Comparison of ENCODE assay signal across 17 cellular contexts in genomic region chr7:46024263-46024916, GRCh38.
DNase-seq lines count a peak whose midpoint lies in the region; ATAC-seq and TF ChIP-seq lines count a peak whose summit lies in the region.
"Had no signal": no experiment of that assay in that cellular context is flagged by ENCODE, and none has a peak within 500 bp of the region (broad histone marks: within the 10 kb centered on the region; RNA-seq: fewer than 3 reads in every experiment).

No MANE protein-coding gene starts in this region.

- H3K9me3 ChIP-seq in breast epithelium (no peaks in the 10 kb centered on the region), smooth muscle cell (replicated peaks; ENCODE audit: low read depth) (no peaks in the 10 kb centered on the region)
- H3K9me3 ChIP-seq: Caco-2 had no signal

- H3K27ac ChIP-seq in breast epithelium (no peak overlapping the region), smooth muscle cell (ENCODE audit: low read depth) (peak overlapping the region; percentile 30)

- H3K36me3 ChIP-seq in breast epithelium (no peaks in the 10 kb centered on the region), smooth muscle cell (ENCODE audit: low read depth) (no peaks in the 10 kb centered on the region)

- H3K27ac Mint-ChIP-seq in MCF 10A (ENCODE audit: low read depth, unreplicated experiment): no peak overlapping the region
- H3K27ac Mint-ChIP-seq: CD14-positive monocyte, H9, IgD-negative memory B cell had no signal

- DNase-seq in MCF 10A (ENCODE audit: unreplicated experiment): peak; percentile 13
- DNase-seq in breast epithelium (ENCODE audit: low spot score in 2 of 2): no peak
- peak; percentile 54 for DNase-seq in dedifferentiated amniotic fluid mesenchymal stem cell (ENCODE audit: extremely low spot score)
- DNase-seq in myocyte (ENCODE audit: low read depth): peak; percentile 82
- no peak for DNase-seq in smooth muscle cell (lab: John Stamatoyannopoulos, UW; ENCODE audit: unreplicated experiment)
- no peak for DNase-seq in stimulated activated CD4-positive, alpha-beta T cell treated with anti-CD3 and anti-CD28 coated beads, Interleukin-2, amount 100 ng/mL, for 48 hours
- DNase-seq: H9, NCI-H1048, NCI-H146, NCI-H774, SHP77 had no signal

- H3K27me3 Mint-ChIP-seq in MCF 10A (ENCODE audit: insufficient read depth, unreplicated experiment): no peaks in the 10 kb centered on the region

- no peaks in the 10 kb centered on the region for H3K79me2 ChIP-seq in smooth muscle cell (ENCODE audit: low read depth)

- intact Hi-C loops in MCF 10A (cut with micrococcal nuclease) (no loop called here), breast epithelium (cut with DNase I; ENCODE audit: low total_unique reads) (no loop called here)

- WGBS in smooth muscle cell (ENCODE audit: low lambda C conversion rate): 88% methylated on average over 6 of the region's 6 CpGs

- H3K9ac ChIP-seq in smooth muscle cell (ENCODE audit: low read depth): no peak overlapping the region

- no peaks in the 10 kb centered on the region for H3K4me1 Mint-ChIP-seq in MCF 10A (ENCODE audit: insufficient read depth, unreplicated experiment)
- H3K4me1 Mint-ChIP-seq: CD14-positive monocyte, IgD-negative memory B cell had no signal

- TF ChIP-seq POLR2A in breast epithelium (IDR thresholded peaks at IDR 0.05): no peak

- ATAC-seq in GM19324 (IDR thresholded peaks at IDR 0.05; ENCODE audit: low FRiP score, unreplicated experiment): no peak
- no peak for ATAC-seq in GM19397 (IDR thresholded peaks at IDR 0.05; ENCODE audit: unreplicated experiment)
- ATAC-seq: SK-N-SH treated with all-trans-retinoic acid at 6 μM for 48 hours had no signal

- H3K4me3 ChIP-seq in breast epithelium (no peak overlapping the region), smooth muscle cell (no peak overlapping the region)

- no TSS peak for BruUV-seq in MCF 10A (replicated peaks; lab: Mats Ljungman, UMichigan)

- POLR2A ChIA-PET in MCF 10A (lab: Yijun Ruan, JAX): interaction anchor here (0.7 kb wide), 1 partner anchor 47 kb away, joined by 3 read pairs; no protein-coding TSS in a partner anchor

- H3K9me3 Mint-ChIP-seq in MCF 10A (ENCODE audit: unreplicated experiment): no peaks in the 10 kb centered on the region
- H3K9me3 Mint-ChIP-seq: IgD-negative memory B cell had no signal

- peak overlapping the region; percentile 47 for H2AFZ ChIP-seq in smooth muscle cell (ENCODE audit: low read depth)

- H3K27me3 ChIP-seq in breast epithelium: no peaks in the 10 kb centered on the region
- H3K27me3 ChIP-seq in smooth muscle cell (ENCODE audit: low read depth): no peaks in the 10 kb centered on the region

- H3K4me3 Mint-ChIP-seq in MCF 10A (ENCODE audit: unreplicated experiment): no peak overlapping the region
- H3K4me3 Mint-ChIP-seq: CD14-positive monocyte, H9, IgD-negative memory B cell had no signal

- no peaks in the 10 kb centered on the region for H4K20me1 ChIP-seq in smooth muscle cell (ENCODE audit: low read depth)

- TF ChIP-seq CTCF in MCF 10A (IDR thresholded peaks at IDR 0.05; ENCODE audit: unreplicated experiment) (no peak), breast epithelium (IDR thresholded peaks at IDR 0.05) (no peak), smooth muscle cell (IDR thresholded peaks at IDR 0.05; ENCODE audit: borderline replicate concordance, insufficient read depth, poor library complexity, severe bottlenecking) (no peak)

- no peak overlapping the region for H3K4me2 ChIP-seq in smooth muscle cell

- H3K36me3 Mint-ChIP-seq in MCF 10A (ENCODE audit: insufficient read depth, unreplicated experiment): no peaks in the 10 kb centered on the region
- H3K36me3 Mint-ChIP-seq: CD14-positive monocyte, IgD-negative memory B cell had no signal

- H3K4me1 ChIP-seq in breast epithelium (no peaks in the 10 kb centered on the region), smooth muscle cell (ENCODE audit: low read depth) (peaks cover 3% of the 10 kb centered on the region)

- no peaks in the 10 kb centered on the region for H3F3A ChIP-seq in smooth muscle cell (ENCODE audit: low read depth)

- CTCF ChIA-PET in MCF 10A (lab: Yijun Ruan, JAX): interaction anchor here (0.8 kb wide), 1 partner anchor 13 kb away, joined by 3 read pairs; no protein-coding TSS in a partner anchor

Comparison
In these comparisons a context has a peak if more than half of its experiments do, and no peak if none do; other contexts are left out.
1. DNase-seq: peak in MCF 10A (single experiment), dedifferentiated amniotic fluid mesenchymal stem cell (single experiment) and myocyte (single experiment); none in breast epithelium (0 of 2), smooth muscle cell (single experiment) and stimulated activated CD4-positive, alpha-beta T cell treated with anti-CD3 and anti-CD28 coated beads, Interleukin-2, amount 100 ng/mL, for 48 hours (0 of 2).